1 cellular context compared by ENCODE assay signal in the genomic region with DNA sequence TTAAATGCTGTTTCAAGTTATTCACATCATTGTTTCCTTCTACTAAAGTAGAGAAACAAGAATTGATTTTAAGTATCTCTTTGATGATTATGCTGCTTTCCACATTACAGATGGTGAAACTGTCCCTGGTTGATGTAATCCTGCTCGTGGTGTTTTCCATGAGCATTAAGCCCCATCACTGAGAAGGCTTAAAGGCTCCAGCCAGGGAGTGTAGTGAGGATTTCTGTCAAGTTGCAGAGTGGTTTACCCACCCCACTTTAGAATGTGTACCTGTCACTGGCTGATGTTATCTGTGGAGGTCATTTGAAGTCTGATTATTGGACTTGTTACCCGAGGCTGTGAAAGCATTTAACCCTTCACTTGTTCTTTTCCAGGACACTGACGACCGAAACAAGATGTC.
TF ChIP-seq lines count a peak whose summit lies in the region.

No MANE protein-coding gene starts in this region.

TF ChIP-seq in GM23338, 12 proteins besides CTCF, POLR2A, EP300 and RAD21:
- TF ChIP-seq REST (IDR thresholded peaks at IDR 0.05; ENCODE audit: unreplicated experiment) (no peak), POLR2AphosphoS5 (IDR thresholded peaks at IDR 0.05; ENCODE audit: low read depth) (no peak), JUNB (IDR thresholded peaks at IDR 0.05; ENCODE audit: unreplicated experiment) (no peak), STAT1 (IDR thresholded peaks at IDR 0.05; ENCODE audit: unreplicated experiment) (no peak), CREB1 (CRISPR knock-in tag; IDR thresholded peaks at IDR 0.05; ENCODE audit: low read depth) (no peak), EZH2 (IDR thresholded peaks at IDR 0.05; ENCODE audit: low read depth, unreplicated experiment) (no peak), ZNF462 (CRISPR knock-in tag; IDR thresholded peaks at IDR 0.05) (no peak), ETS1 (IDR thresholded peaks at IDR 0.05) (no peak), NANOG (IDR thresholded peaks at IDR 0.05; ENCODE audit: borderline replicate concordance) (no peak), EZH2phosphoT487 (IDR thresholded peaks at IDR 0.05; ENCODE audit: unreplicated experiment) (no peak), ZNF331 (CRISPR knock-in tag; IDR thresholded peaks at IDR 0.05; ENCODE audit: low read depth) (no peak), ZNF114 (CRISPR knock-in tag; IDR thresholded peaks at IDR 0.05) (no peak)
